ENCODE assay signal across 1 cellular context in genomic region chr1:161502641-161503393, GRCh38.
TF ChIP-seq lines count a peak whose summit lies in the region.

No MANE protein-coding gene starts in this region.

TF ChIP-seq in HepG2, 621 proteins besides CTCF, POLR2A, EP300 and RAD21:
- TF ChIP-seq POGK (CRISPR knock-in tag; conservative IDR thresholded peaks at IDR 0.05) (no peak), MAFK (conservative IDR thresholded peaks at IDR 0.05 in 1 of 2, IDR thresholded peaks at IDR 0.05 in 1 of 2; ENCODE audit: low read length in 2 of 2) (peak; percentile 5 to 50; a peak in 2 of 4 replicates)
